Comparison of ENCODE assay signal across 12 cellular contexts in the genomic region with DNA sequence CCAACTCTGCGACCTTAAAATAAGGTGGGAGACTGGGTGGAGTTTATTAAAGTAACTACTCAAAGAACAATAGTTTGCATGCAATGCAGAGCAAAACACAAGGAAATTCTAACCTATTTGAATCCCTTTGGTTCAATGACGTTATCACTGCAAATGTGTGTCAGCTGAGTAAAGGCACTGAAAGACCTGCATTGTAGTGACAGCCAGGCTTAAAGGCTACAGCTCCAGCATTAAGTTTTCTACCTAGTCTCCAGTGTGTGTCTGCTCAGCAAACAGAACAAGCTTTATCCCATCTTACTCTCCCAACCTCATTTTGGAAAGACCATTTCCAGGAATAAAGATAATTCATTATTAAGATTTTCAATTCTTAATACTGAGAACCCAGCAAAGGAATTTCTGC. TPM values are rescaled to one million over a fixed set of nuclear protein-coding genes. Genes with fewer than 3 reads are reported as not detected.
DNase-seq lines count a peak whose midpoint lies in the region; ATAC-seq, FAIRE-seq and TF ChIP-seq lines count a peak whose summit lies in the region.
"Had no signal": no experiment of that assay in that cellular context is flagged by ENCODE, and none has a peak within 500 bp of the region (broad histone marks: within the 10 kb centered on the region; RNA-seq: fewer than 3 reads in every experiment).

No MANE protein-coding gene starts in this region.

- no peaks in the 10 kb centered on the region for H3K9me3 Mint-ChIP-seq in activated CD4-positive, alpha-beta memory T cell treated with anti-CD3 and anti-CD28 coated beads for 36 hours
- H3K9me3 Mint-ChIP-seq: activated B cell treated with CpG ODN at 0.5 μM for 24 hours had no signal

- H3K27ac Mint-ChIP-seq in activated CD4-positive, alpha-beta memory T cell treated with anti-CD3 and anti-CD28 coated beads for 36 hours: peak overlapping the region; percentile 77

- peaks cover 79% of the 10 kb centered on the region for H3K4me1 Mint-ChIP-seq in activated CD4-positive, alpha-beta memory T cell treated with anti-CD3 and anti-CD28 coated beads for 36 hours (ENCODE audit: low read depth)

- no peaks in the 10 kb centered on the region for H3K36me3 ChIP-seq in gastrocnemius medialis
- H3K36me3 ChIP-seq: thoracic aorta had no signal

- DNase-seq in H54 (ENCODE audit: insufficient read length, low spot score) (no peak), globus pallidus (ENCODE audit: low spot score) (peak; percentile 79), gastrocnemius medialis (no peak), NCI-H187 treated with DMSO at 0.1 percent for 48 hours (lab: John Stamatoyannopoulos, UW) (no peak)
- no peak for DNase-seq in activated CD4-positive, alpha-beta memory T cell treated with anti-CD3 and anti-CD28 coated beads for 36 hours
- DNase-seq in activated CD4-positive, CD25-positive, alpha-beta regulatory T cell treated with anti-CD3 and anti-CD28 coated beads, Interleukin-2, amount 50 U/mL, for 72 hours: no peak
- DNase-seq: activated B cell treated with CpG ODN at 0.5 μM for 24 hours; NCI-H226; stimulated activated CD4-positive, alpha-beta T cell treated with anti-CD3 and anti-CD28 coated beads, Interleukin-2, amount 100 ng/mL, for 24 hours had no signal

- no peak for TF ChIP-seq CTCF in gastrocnemius medialis (IDR thresholded peaks at IDR 0.05 in 4 of 5, conservative IDR thresholded peaks at IDR 0.05 in 1 of 5)

- peaks cover 66 to 70% of the 10 kb centered on the region in 2 donors for H3K4me1 ChIP-seq in gastrocnemius medialis

- no peaks in the 10 kb centered on the region for H3K27me3 Mint-ChIP-seq in activated CD4-positive, alpha-beta memory T cell treated with anti-CD3 and anti-CD28 coated beads for 36 hours
- H3K27me3 Mint-ChIP-seq: activated B cell treated with CpG ODN at 0.5 μM for 24 hours had no signal

- peak; percentile 78 for FAIRE-seq in H54 (lab: Jason Lieb, UNC)

- intact Hi-C loops in activated CD4-positive, alpha-beta memory T cell treated with anti-CD3 and anti-CD28 coated beads for 36 hours (cut with micrococcal nuclease): no loop called here
- intact Hi-C loops in gastrocnemius medialis (cut with DNase I; ENCODE audit: low total_unique reads): no loop called here

- ATAC-seq in gastrocnemius medialis (no peak), GM21360 (IDR thresholded peaks at IDR 0.05; ENCODE audit: unreplicated experiment) (no peak), HG03439 (IDR thresholded peaks at IDR 0.05; ENCODE audit: unreplicated experiment) (no peak)

- POLR2A ChIA-PET in activated CD4-positive, alpha-beta memory T cell treated with anti-CD3 and anti-CD28 coated beads for 36 hours (lab: Charles Lee): interaction anchor here (0.9 to 1.6 kb wide), 4 partner anchors 12 to 90 kb away, joined by 3 to 4 read pairs (median 4); a partner anchor contains a TSS

- CTCF ChIA-PET in activated CD4-positive, alpha-beta memory T cell treated with anti-CD3 and anti-CD28 coated beads for 36 hours (lab: Charles Lee): interaction anchor here (0.6 to 1.8 kb wide), 8 partner anchors 11 to 108 kb away, joined by 3 to 9 read pairs (median 3); a partner anchor contains a TSS

- peak overlapping the region; percentile 46 to 64 (median 56) for H3K27ac ChIP-seq in gastrocnemius medialis
- H3K27ac ChIP-seq: thoracic aorta had no signal

- in situ Hi-C loops in gastrocnemius medialis (cut with MboI; ENCODE audit: low sequenced_read_pairs in 4 of 4): no loop called here

- H3K9me3 ChIP-seq in gastrocnemius medialis: no peaks in the 10 kb centered on the region
- H3K9me3 ChIP-seq: thoracic aorta had no signal

- H3K4me3 Mint-ChIP-seq in activated CD4-positive, alpha-beta memory T cell treated with anti-CD3 and anti-CD28 coated beads for 36 hours: peak overlapping the region; percentile 46
- H3K4me3 Mint-ChIP-seq: activated B cell treated with CpG ODN at 0.5 μM for 24 hours had no signal

- TF ChIP-seq POLR2A in H54 (IDR thresholded peaks at IDR 0.05; ENCODE audit: low read depth, low read length) (no peak), gastrocnemius medialis (IDR thresholded peaks at IDR 0.05) (no peak)

- no peaks in the 10 kb centered on the region for H3K27me3 ChIP-seq in gastrocnemius medialis

- peak overlapping the region in 1 of 4 donors; percentile 10 for H3K4me3 ChIP-seq in gastrocnemius medialis
- H3K4me3 ChIP-seq: thoracic aorta had no signal

- peaks cover 26% of the 10 kb centered on the region for H3K36me3 Mint-ChIP-seq in activated CD4-positive, alpha-beta memory T cell treated with anti-CD3 and anti-CD28 coated beads for 36 hours

RNA-seq across cellular contexts. Expression of a gene that starts 14.3 kb away (rescaled TPM):
- total RNA-seq in activated CD4-positive, alpha-beta memory T cell treated with anti-CD3 and anti-CD28 coated beads for 36 hours: 100 to 1,000 TPM; 275 to 285 TPM
- total RNA-seq in gastrocnemius medialis: 100 to 1,000 TPM; 294 to 522 (median 353) TPM
